28 cellular contexts compared by ENCODE assay signal in the genomic region with DNA sequence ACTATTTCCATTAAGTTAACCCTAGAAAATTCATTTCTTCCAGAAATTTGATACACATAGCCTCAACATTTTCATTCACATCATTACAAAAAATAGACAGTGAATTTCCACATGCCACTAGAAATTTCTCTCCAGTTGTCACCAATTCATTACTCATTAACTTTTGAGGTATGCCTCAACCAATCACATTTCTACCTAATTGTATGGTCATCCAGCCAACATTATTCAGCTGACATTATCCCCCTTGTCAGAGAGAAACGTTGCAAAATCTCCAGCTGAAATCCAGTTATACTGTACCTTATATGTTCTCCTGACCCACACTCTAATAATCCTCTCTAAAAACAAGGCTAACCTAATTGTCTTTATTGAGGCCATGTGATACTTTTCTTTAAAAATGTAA.
"Had no signal": no experiment of that assay in that cellular context is flagged by ENCODE, and none has a peak within 500 bp of the region (broad histone marks: within the 10 kb centered on the region; RNA-seq: fewer than 3 reads in every experiment).

No MANE protein-coding gene starts in this region.

- H3K4me3 Mint-ChIP-seq: nephron; neural crest cell; stimulated activated naive B cell treated with anti-CD40 and anti-IgM and Interleukin-4, amounts not matched to agents 10 μg/mL and 1 μg/mL and 100 μg/mL, for 72 hours had no signal

- H3K27me3 ChIP-seq: left lung, pancreas, right atrium auricular region, right lobe of liver, stomach, testis, thyroid gland, transverse colon, upper lobe of left lung, vagina had no signal

- H3K4me3 ChIP-seq: left lung, lower lobe of right lung, pancreas, psoas muscle, right atrium auricular region, right lobe of liver, smooth muscle cell, stomach, testis, thyroid gland, transverse colon, upper lobe of left lung, vagina had no signal

- H3K27me3 Mint-ChIP-seq: naive thymus-derived CD8-positive, alpha-beta T cell; stimulated activated naive B cell treated with anti-CD40 and anti-IgM and Interleukin-4, amounts not matched to agents 10 μg/mL and 1 μg/mL and 100 μg/mL, for 72 hours had no signal

- H3K36me3 ChIP-seq: left lung, lower lobe of right lung, pancreas, right atrium auricular region, right lobe of liver, thyroid gland, transverse colon, upper lobe of left lung, vagina had no signal

- H3K27ac ChIP-seq: left lung, lower lobe of right lung, pancreas, psoas muscle, right atrium auricular region, right lobe of liver, stomach, testis, thyroid gland, transverse colon, upper lobe of left lung, vagina had no signal

- H3K9me3 ChIP-seq: left lung, lower lobe of right lung, pancreas, psoas muscle, right atrium auricular region, right lobe of liver, stomach, testis, thyroid gland, transverse colon, upper lobe of left lung, vagina had no signal

- FAIRE-seq: keratinocyte, pancreas had no signal

- DNase-seq: hippocampal formation; kidney glomerular epithelial cell; left colon; left lung; lower lobe of right lung; mammary epithelial cell; mesenchymal stem cell; naive thymus-derived CD8-positive, alpha-beta T cell; nucleus accumbens; pancreas; posterior cingulate gyrus; psoas muscle; right lobe of liver; stimulated activated CD4-positive, alpha-beta T cell treated with anti-CD3 and anti-CD28 coated beads, Interleukin-1b, Interleukin-23, amount 100 ng/mL, for 48 hours; stimulated activated CD4-positive, alpha-beta T cell treated with anti-CD3 and anti-CD28 coated beads, Interleukin-4, amount 100 ng/mL, for 1 hour; stimulated activated naive B cell treated with anti-CD40 and anti-IgM and Interleukin-4, amounts not matched to agents 10 μg/mL and 1 μg/mL and 100 μg/mL, for 72 hours; stimulated activated naive CD8-positive, alpha-beta T cell treated with anti-CD3 and anti-CD28 coated beads, Interleukin-15, Interleukin-2, amounts not matched to agents 100 U/mL and 50 U/mL, for 24 hours; stomach; testis; thyroid gland; transverse colon; upper lobe of left lung had no signal

- H3K27ac Mint-ChIP-seq: nephron; stimulated activated naive B cell treated with anti-CD40 and anti-IgM and Interleukin-4, amounts not matched to agents 10 μg/mL and 1 μg/mL and 100 μg/mL, for 72 hours had no signal
